In the genomic region with DNA sequence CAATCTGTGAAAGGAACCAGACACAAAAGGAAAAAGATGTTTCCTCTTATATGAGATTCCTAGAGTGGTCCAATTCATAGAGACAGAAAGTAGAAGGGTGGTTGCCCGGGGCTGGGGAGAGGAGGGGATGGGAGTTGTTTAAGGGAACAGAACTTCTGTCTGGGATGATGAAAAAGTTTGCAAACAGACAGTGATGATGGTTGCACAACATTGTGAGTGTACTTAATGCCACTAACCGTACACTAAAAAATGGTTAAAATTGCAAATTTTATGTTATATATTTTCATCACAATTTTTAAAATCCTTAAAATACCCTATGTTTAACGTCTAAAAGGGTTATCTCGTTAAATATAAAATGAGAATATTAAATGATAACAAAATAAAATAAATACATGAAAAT, we compare ENCODE assay signal across 35 cellular contexts. TPM values are rescaled to one million over a fixed set of nuclear protein-coding genes. Genes with fewer than 3 reads are reported as not detected.
"Had no signal": no experiment of that assay in that cellular context is flagged by ENCODE, and none has a peak within 500 bp of the region (broad histone marks: within the 10 kb centered on the region; RNA-seq: fewer than 3 reads in every experiment).

No MANE protein-coding gene starts in this region.

- H3K27ac ChIP-seq: colonic mucosa, epithelial cell of prostate, esophagus squamous epithelium, gastrocnemius medialis, heart right ventricle, lower lobe of right lung had no signal

- H3K27ac Mint-ChIP-seq: dendritic cell treated with granulocyte-macrophage colony-stimulating factor and Interleukin-4, amounts not matched to agents 40 ng/mL and 50 ng/mL, for 4 days; effector memory CD8-positive, alpha-beta T cell; endodermal cell; mesothelial cell of epicardium; naive B cell had no signal

- FAIRE-seq: endometrium, kidney had no signal

- H3K4me3 ChIP-seq: colonic mucosa, esophagus squamous epithelium, gastrocnemius medialis, heart right ventricle, lower lobe of right lung, mucosa of descending colon had no signal

- H3K27me3 ChIP-seq: colonic mucosa, gastrocnemius medialis had no signal

- H3K4me1 ChIP-seq: colonic mucosa, gastrocnemius medialis, heart right ventricle, lower lobe of right lung had no signal

- ATAC-seq: effector memory CD8-positive, alpha-beta T cell; esophagus mucosa; gastrocnemius medialis; heart right ventricle; left colon; left lobe of liver; left ventricle myocardium superior; lower lobe of right lung; mucosa of descending colon had no signal

- H3K36me3 Mint-ChIP-seq: mesothelial cell of epicardium, naive B cell had no signal

- DNase-seq: colonic mucosa; cortex of kidney; effector CD8-positive, alpha-beta T cell; effector memory CD8-positive, alpha-beta T cell; endodermal cell; erythroblast; esophagus squamous epithelium; foreskin fibroblast; foreskin melanocyte; gastrocnemius medialis; glutamatergic neuron; head of caudate nucleus; heart right ventricle; hippocampal formation; islet precursor cell; kidney; kidney glomerular epithelial cell; left colon; left ventricle myocardium superior; lower lobe of right lung; mesenchymal stem cell; mucosa of descending colon; naive B cell had no signal

- H3K36me3 ChIP-seq: colonic mucosa, esophagus squamous epithelium, gastrocnemius medialis, heart right ventricle, lower lobe of right lung had no signal

- H3K9me3 Mint-ChIP-seq: dendritic cell treated with granulocyte-macrophage colony-stimulating factor and Interleukin-4, amounts not matched to agents 40 ng/mL and 50 ng/mL, for 4 days; effector memory CD8-positive, alpha-beta T cell; endodermal cell; naive B cell had no signal

- H3K9me3 ChIP-seq: colonic mucosa, esophagus squamous epithelium, gastrocnemius medialis, heart right ventricle, lower lobe of right lung, mucosa of descending colon had no signal

- H3K4me3 Mint-ChIP-seq: dendritic cell treated with granulocyte-macrophage colony-stimulating factor and Interleukin-4, amounts not matched to agents 40 ng/mL and 50 ng/mL, for 4 days; effector memory CD8-positive, alpha-beta T cell; endodermal cell; mesothelial cell of epicardium; naive B cell had no signal

- H3K4me1 Mint-ChIP-seq: mesothelial cell of epicardium, naive B cell had no signal

RNA-seq across cellular contexts. Expression of a gene that starts 11.8 kb away (rescaled TPM):
- total RNA-seq: colonic mucosa, dermis microvascular lymphatic vessel endothelial cell, esophagus mucosa, esophagus squamous epithelium, glomerular endothelial cell, kidney, left colon, left lobe of liver, left ventricle myocardium superior, lower leg skin, lower lobe of right lung, lung microvascular endothelial cell, mesenteric fat pad, mucosa of descending colon, myocyte had no signal

RNA-seq across cellular contexts. Expression of a gene that starts 51.8 kb away (rescaled TPM):
- total RNA-seq: dermis microvascular lymphatic vessel endothelial cell, glomerular endothelial cell, left lobe of liver, left ventricle myocardium superior, lung microvascular endothelial cell, mesenteric fat pad, mucosa of descending colon, myocyte had no signal
- polyA plus RNA-seq: heart right ventricle had no signal
